In the genomic region with DNA sequence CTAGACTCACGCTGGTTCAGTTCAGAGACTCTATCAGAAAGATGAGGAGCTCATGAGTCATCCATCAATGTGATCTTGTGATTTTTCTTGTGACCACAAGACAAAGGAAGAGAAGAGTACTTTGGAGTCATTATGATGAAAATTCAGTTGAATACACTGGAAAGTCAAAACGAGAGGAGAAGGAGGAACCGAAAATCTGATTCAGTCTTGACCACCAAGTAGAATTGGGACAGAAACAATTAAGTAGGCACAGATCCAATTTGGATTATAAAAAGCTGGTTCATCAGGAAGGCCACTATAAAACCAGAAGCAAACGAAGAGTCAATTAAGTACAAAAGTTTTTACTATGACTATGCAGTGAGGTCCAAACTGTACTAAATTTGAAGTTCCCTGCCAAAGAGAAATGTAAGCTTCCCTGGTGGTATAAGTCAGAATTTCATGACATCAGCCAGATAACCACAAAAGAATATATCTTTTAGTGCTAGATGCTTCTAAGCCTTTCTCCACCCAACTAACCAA, we compare ENCODE assay signal across 8 cellular contexts.
DNase-seq lines count a peak whose midpoint lies in the region; ATAC-seq and TF ChIP-seq lines count a peak whose summit lies in the region.

No MANE protein-coding gene starts in this region.

- TF ChIP-seq EP300 in ovary (IDR thresholded peaks at IDR 0.05), result no peak

- no peak overlapping the region for H3K27ac ChIP-seq in ovary
- H3K27ac ChIP-seq in thyroid gland, result no peak overlapping the region

- TF ChIP-seq POLR2A in ovary (IDR thresholded peaks at IDR 0.05) (no peak), thyroid gland (IDR thresholded peaks at IDR 0.05) (no peak)

- 61 to 81% (median 67%) methylated on average over 4 of the region's 4 CpGs for WGBS in ovary, 3 donors
- 74 to 76% methylated on average over 4 of the region's 4 CpGs for WGBS in thyroid gland, 2 donors

- ATAC-seq in Right ventricle myocardium superior (ENCODE audit: poor library complexity), result peak; percentile 75
- ATAC-seq in HG02840 (IDR thresholded peaks at IDR 0.05; ENCODE audit: low FRiP score, unreplicated experiment), result peak; percentile 70

- H3K4me3 ChIP-seq in fibroblast of villous mesenchyme (ENCODE audit: low read depth, low read length) (no peak overlapping the region), ovary (no peak overlapping the region), thyroid gland (replicated peaks in 1 of 3) (no peak overlapping the region)

- H3K27me3 ChIP-seq in ovary (peaks cover 4% of the 10 kb centered on the region), thyroid gland (no peaks in the 10 kb centered on the region)

- TF ChIP-seq CTCF in fibroblast of villous mesenchyme (IDR thresholded peaks at IDR 0.05; ENCODE audit: insufficient read depth, low read depth, low read length) (peak; percentile 4), ovary (IDR thresholded peaks at IDR 0.05) (no peak), thyroid gland (IDR thresholded peaks at IDR 0.05) (no peak)

- intact Hi-C loops in Right ventricle myocardium superior (cut with DNase I) (no loop called here), cardiac septum (cut with DNase I) (no loop called here), ovary (cut with DNase I) (loop anchor here in 1 of 4 donors (5.0 kb wide), 1 partner anchor 1831 kb away; no protein-coding TSS in a partner anchor), thyroid gland (cut with DNase I) (no loop called here)

- no peak for DNase-seq in Right ventricle myocardium superior
- no peak for DNase-seq in cardiac septum (ENCODE audit: low spot score)
- DNase-seq in RPMI7951 (ENCODE audit: low read depth), result peak; percentile 82
- DNase-seq in fibroblast of villous mesenchyme (ENCODE audit: low read depth), result peak; percentile 49
- DNase-seq in ovary, result no peak
- DNase-seq in DMS153 (lab: John Stamatoyannopoulos, UW), result no peak
- no peak for DNase-seq in thyroid gland

- H3K9me3 ChIP-seq in ovary (no peaks in the 10 kb centered on the region), thyroid gland (no peaks in the 10 kb centered on the region)

- H3K4me1 ChIP-seq in ovary (ENCODE audit: insufficient read depth) (peaks cover 3% of the 10 kb centered on the region), thyroid gland (no peaks in the 10 kb centered on the region)

- H3K36me3 ChIP-seq in ovary (no peaks in the 10 kb centered on the region), thyroid gland (no peaks in the 10 kb centered on the region)

Comparison
In these comparisons a context has a peak if more than half of its experiments do, and no peak if none do; other contexts are left out.
1. DNase-seq: peak in RPMI7951 (single experiment) and fibroblast of villous mesenchyme (single experiment); none in Right ventricle myocardium superior (single experiment), cardiac septum (single experiment), ovary (0 of 5), DMS153 (single experiment) and thyroid gland (0 of 2).